ENCODE assay signal across 8 cellular contexts in the genomic region with DNA sequence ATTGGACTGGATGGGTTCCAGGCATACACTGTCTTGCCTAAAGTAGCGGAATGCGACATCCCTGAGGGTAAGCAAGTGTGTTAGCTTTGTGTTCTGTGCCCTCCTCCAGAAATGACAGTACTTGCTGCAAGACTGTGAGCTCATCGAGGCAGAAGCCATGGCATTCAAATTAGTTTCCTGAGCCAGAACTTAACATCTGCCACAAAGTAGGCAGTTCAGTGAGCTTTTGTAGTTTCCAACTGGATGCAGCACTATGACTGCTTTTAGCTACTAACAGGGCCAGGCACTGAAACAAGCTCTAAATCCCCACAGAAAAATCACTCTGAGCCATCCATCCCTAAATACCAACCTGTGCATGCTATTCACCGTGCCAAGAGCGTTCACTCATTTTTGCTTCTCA. TPM values are rescaled to one million over a fixed set of nuclear protein-coding genes. Genes with fewer than 3 reads are reported as not detected.
DNase-seq lines count a peak whose midpoint lies in the region; ATAC-seq and TF ChIP-seq lines count a peak whose summit lies in the region.

No MANE protein-coding gene starts in this region.

- DNase-seq in CD8-positive, alpha-beta memory T cell: no peak
- DNase-seq in NAMALWA (ENCODE audit: low spot score) (peak; percentile 73), cerebellum (ENCODE audit: low spot score) (peak; percentile 25), neural crest cell (ENCODE audit: low read depth, low spot score) (no peak), DMS153 (lab: John Stamatoyannopoulos, UW) (no peak), adrenal gland (no peak)

- POLR2A ChIA-PET in CD8-positive, alpha-beta memory T cell (lab: Charles Lee): no interaction called here

- peaks cover 0 to 7% (median 4%) of the 10 kb centered on the region in 3 donors for H3K36me3 Mint-ChIP-seq in CD8-positive, alpha-beta memory T cell
- peaks cover 4% of the 10 kb centered on the region for H3K36me3 Mint-ChIP-seq in neural crest cell (ENCODE audit: low read depth)

- no peaks in the 10 kb centered on the region for H3K27me3 ChIP-seq in CD8-positive, alpha-beta memory T cell (ENCODE audit: insufficient read depth, low read length, poor library complexity, severe bottlenecking)
- H3K27me3 ChIP-seq in adrenal gland: no peaks in the 10 kb centered on the region

- CTCF ChIA-PET in CD8-positive, alpha-beta memory T cell (lab: Charles Lee): interaction anchor here (0.9 to 1.0 kb wide), 2 partner anchors 27 to 1241 kb away, joined by 3 read pairs; no protein-coding TSS in a partner anchor

- TF ChIP-seq CTCF in neural crest cell (conservative IDR thresholded peaks at IDR 0.05): no peak
- no peak for TF ChIP-seq CTCF in adrenal gland (IDR thresholded peaks at IDR 0.05)

- no peaks in the 10 kb centered on the region for H3K36me3 ChIP-seq in CD8-positive, alpha-beta memory T cell (ENCODE audit: insufficient read depth, low read length)
- H3K36me3 ChIP-seq in adrenal gland (replicated peaks in 1 of 2): no peaks in the 10 kb centered on the region

- no peaks in the 10 kb centered on the region for H3K9me3 ChIP-seq in CD8-positive, alpha-beta memory T cell (ENCODE audit: low read length)
- H3K9me3 ChIP-seq in adrenal gland (replicated peaks in 1 of 3): no peaks in the 10 kb centered on the region

- intact Hi-C loops in adrenal gland (cut with DNase I): no loop called here

- 60 to 72% (median 70%) methylated on average over 5 of the region's 5 CpGs for WGBS in adrenal gland, 4 donors

- H3K27me3 Mint-ChIP-seq in CD8-positive, alpha-beta memory T cell: peaks cover 14 to 15% of the 10 kb centered on the region in 2 donors
- H3K27me3 Mint-ChIP-seq in neural crest cell (ENCODE audit: low read depth): peaks cover 2% of the 10 kb centered on the region

- peak overlapping the region in 5 of 8 donors; percentile 19 to 90 (median 33) for H3K27ac Mint-ChIP-seq in CD8-positive, alpha-beta memory T cell
- no peak overlapping the region for H3K27ac Mint-ChIP-seq in neural crest cell (ENCODE audit: unreplicated experiment)

- H3K4me3 Mint-ChIP-seq in CD8-positive, alpha-beta memory T cell: peak overlapping the region; percentile 60 to 99 (median 86)
- peak overlapping the region; percentile 94 for H3K4me3 Mint-ChIP-seq in neural crest cell

- no peak for ATAC-seq in HG02840 (IDR thresholded peaks at IDR 0.05; ENCODE audit: low FRiP score, unreplicated experiment)
- no peak for ATAC-seq in GM19023 (IDR thresholded peaks at IDR 0.05; ENCODE audit: unreplicated experiment)

- H3K9me3 Mint-ChIP-seq in CD8-positive, alpha-beta memory T cell: peaks cover 0 to 1% (median 0%) of the 10 kb centered on the region in 5 donors
- no peaks in the 10 kb centered on the region for H3K9me3 Mint-ChIP-seq in neural crest cell

- TF ChIP-seq POLR2A in adrenal gland (IDR thresholded peaks at IDR 0.05): no peak

- peaks cover 36 to 39% (median 38%) of the 10 kb centered on the region in 3 donors for H3K4me1 Mint-ChIP-seq in CD8-positive, alpha-beta memory T cell
- H3K4me1 Mint-ChIP-seq in neural crest cell: peaks cover 32% of the 10 kb centered on the region

- H3K4me1 ChIP-seq in CD8-positive, alpha-beta memory T cell (ENCODE audit: insufficient read depth, low read length): peaks cover 23% of the 10 kb centered on the region
- H3K4me1 ChIP-seq in adrenal gland (replicated peaks in 1 of 2): peaks cover 15 to 32% of the 10 kb centered on the region in 2 donors

- H3K4me3 ChIP-seq in CD8-positive, alpha-beta memory T cell (ENCODE audit: low read length): peak overlapping the region; percentile 11
- peak overlapping the region in 1 of 4 donors; percentile 67 for H3K4me3 ChIP-seq in adrenal gland

- H3K27ac ChIP-seq in CD8-positive, alpha-beta memory T cell (ENCODE audit: low read depth, low read length): no peak overlapping the region
- no peak overlapping the region for H3K27ac ChIP-seq in adrenal gland

RNA-seq across cellular contexts. Expression of gene FAR1, which starts 1.2 kb away (rescaled TPM):
- 10 to 100 TPM; 44.9 to 48.3 TPM for total RNA-seq in CD8-positive, alpha-beta memory T cell
- 11.1 TPM for polyA plus RNA-seq in CD8-positive, alpha-beta memory T cell
- 106 TPM for total RNA-seq in cerebellum
- total RNA-seq in neural crest cell: 55.3 and 60.8 TPM in 2 replicates
- 10 to 100 TPM; 13.7 to 44.2 (median 38.7) TPM for total RNA-seq in adrenal gland
- 10 to 100 TPM; 14.3 to 51.0 (median 23.4) TPM for polyA plus RNA-seq in adrenal gland

Comparison
In these comparisons a context has a peak if more than half of its experiments do, and no peak if none do; other contexts are left out.
1. DNase-seq: peak in NAMALWA (single experiment) and cerebellum (single experiment); none in CD8-positive, alpha-beta memory T cell (0 of 5), neural crest cell (single experiment), DMS153 (single experiment) and adrenal gland (0 of 7).